Comparison of ENCODE assay signal across 8 cellular contexts in the genomic region with DNA sequence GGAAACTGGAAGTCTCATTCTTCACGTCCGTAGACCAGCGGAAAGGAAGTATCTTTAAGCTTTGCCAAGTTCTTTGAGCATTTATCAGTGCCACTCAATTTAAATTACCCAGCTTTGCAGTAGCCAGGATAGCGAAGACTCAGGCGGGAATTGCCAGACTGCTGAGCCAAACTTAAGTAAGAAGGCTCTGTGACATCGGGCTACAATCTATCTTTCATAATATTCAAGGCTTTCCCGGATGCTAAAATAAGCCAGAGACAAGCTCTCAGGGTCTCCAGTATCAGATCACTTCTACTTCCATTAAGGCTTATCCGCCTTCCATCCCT. TPM values are rescaled to one million over a fixed set of nuclear protein-coding genes. Genes with fewer than 3 reads are reported as not detected.
DNase-seq lines count a peak whose midpoint lies in the region; ATAC-seq and TF ChIP-seq lines count a peak whose summit lies in the region.

No MANE protein-coding gene starts in this region.

- H3K4me1 ChIP-seq in A673 (ENCODE audit: insufficient read depth, low read length, poor library complexity, severe bottlenecking) (peaks cover 15% of the 10 kb centered on the region), HUES6 (ENCODE audit: control insufficient read depth, insufficient read depth, low read length) (peaks cover 10% of the 10 kb centered on the region), colonic mucosa (no peaks in the 10 kb centered on the region), mucosa of stomach (ENCODE audit: control insufficient read depth, insufficient read depth, low read length) (no peaks in the 10 kb centered on the region)

- H3K27me3 ChIP-seq in A673 (replicated peaks; ENCODE audit: insufficient read depth, low read depth, low read length, poor library complexity) (no peaks in the 10 kb centered on the region), HUES6 (ENCODE audit: control insufficient read depth, insufficient read depth, low read length) (no peaks in the 10 kb centered on the region), colonic mucosa (no peaks in the 10 kb centered on the region), mucosa of stomach (ENCODE audit: control insufficient read depth, insufficient read depth, low read length) (no peaks in the 10 kb centered on the region)

- peak; percentile 21 for ATAC-seq in GM19455 (IDR thresholded peaks at IDR 0.05; ENCODE audit: unreplicated experiment)

- TF ChIP-seq CTCF in A673 (conservative IDR thresholded peaks at IDR 0.05; ENCODE audit: low read depth, low read length) (no peak), colonic mucosa (IDR thresholded peaks at IDR 0.05) (no peak)

- peaks cover 37% of the 10 kb centered on the region for H3K36me3 ChIP-seq in A673 (ENCODE audit: insufficient read depth, low read length, poor library complexity, severe bottlenecking)
- H3K36me3 ChIP-seq in HUES6 (ENCODE audit: control insufficient read depth, insufficient read depth, low read length): peaks cover 34% of the 10 kb centered on the region
- no peaks in the 10 kb centered on the region for H3K36me3 ChIP-seq in colonic mucosa
- no peaks in the 10 kb centered on the region for H3K36me3 ChIP-seq in mucosa of stomach (ENCODE audit: control insufficient read depth, insufficient read depth, low read length)

- CTCF ChIA-PET in A673 (lab: Charles Lee): interaction anchor here (2.4 kb wide), 1 partner anchor 246 kb away, joined by 12 read pairs; no protein-coding TSS in a partner anchor

- H3K9ac ChIP-seq in HUES6 (ENCODE audit: low read length): peak overlapping the region; percentile 85
- peak overlapping the region; percentile 74 to 90 for H3K9ac ChIP-seq in colonic mucosa (ENCODE audit: low read depth in 2 of 2, low read length in 2 of 2)
- peak overlapping the region; percentile 82 for H3K9ac ChIP-seq in mucosa of stomach (ENCODE audit: low read length)

- BruUV-seq in A673 (replicated peaks; lab: Mats Ljungman, UMichigan): TSS peak; percentile 95

- H3K9me3 ChIP-seq in A673 (ENCODE audit: low read depth, low read length, poor library complexity, severe bottlenecking) (no peaks in the 10 kb centered on the region), HUES6 (ENCODE audit: control insufficient read depth, insufficient read depth, low read depth, low read length) (no peaks in the 10 kb centered on the region), colonic mucosa (no peaks in the 10 kb centered on the region), mucosa of stomach (ENCODE audit: control insufficient read depth, low read length) (no peaks in the 10 kb centered on the region)

- peak overlapping the region; percentile 69 for H3K4me3 ChIP-seq in A673 (ENCODE audit: low read depth, low read length, poor library complexity, severe bottlenecking)
- peak overlapping the region; percentile 79 for H3K4me3 ChIP-seq in HUES6 (ENCODE audit: low read depth, low read length)
- peak overlapping the region; percentile 67 for H3K4me3 ChIP-seq in colonic mucosa
- peak overlapping the region; percentile 81 for H3K4me3 ChIP-seq in mucosa of stomach (ENCODE audit: low read length)

- peak overlapping the region; percentile 92 for H3K27ac ChIP-seq in A673 (ENCODE audit: low read depth, low read length, poor library complexity, severe bottlenecking)
- peak overlapping the region; percentile 52; the same call in 1 of the 2 replicates for H3K27ac ChIP-seq in HUES6 (ENCODE audit: low read depth, low read length)
- H3K27ac ChIP-seq in colonic mucosa: peak overlapping the region; percentile 73

- POLR2A ChIA-PET in A673 (lab: Charles Lee; ENCODE audit: low non-redundant PET): interaction anchor here (0.6 to 0.7 kb wide), 6 partner anchors 64 to 747 kb away, joined by 3 to 9 read pairs (median 7); a partner anchor contains a TSS

- intact Hi-C loops in A673 (cut with micrococcal nuclease; ENCODE audit: unreplicated experiment): no loop called here
- intact Hi-C loops in colonic mucosa (cut with DNase I): no loop called here

- DNase-seq in A673 (ENCODE audit: low spot score) (no peak), colonic mucosa (no peak), NCI-H146 treated with DMSO at 0.1 percent for 48 hours (lab: John Stamatoyannopoulos, UW; ENCODE audit: unreplicated experiment) (no peak), NCI-H446 treated with DMSO at 0.1 percent for 48 hours (lab: John Stamatoyannopoulos, UW) (no peak)
- DNase-seq in stimulated activated CD4-positive, alpha-beta T cell treated with anti-CD3 and anti-CD28 coated beads, Interleukin-15, amount 100 ng/mL, for 24 hours: no peak

RNA-seq across cellular contexts. Expression of a gene that starts 0.4 kb away (rescaled TPM):
- total RNA-seq in A673 (2021) (30.2 and 35.3 TPM in 2 replicates), colonic mucosa (10 to 100 TPM in 1 of 2 donors, 1 to 10 TPM in 1; 3.3 to 10.1 TPM)
